Comparison of ENCODE assay signal across 1 cellular context in genomic region chr14:35161231-35161630, GRCh38.
TF ChIP-seq lines count a peak whose summit lies in the region.

No MANE protein-coding gene starts in this region.

TF ChIP-seq in endothelial cell of umbilical vein, 7 proteins besides CTCF, POLR2A, EP300 and RAD21:
- TF ChIP-seq POLR2AphosphoS5 (IDR thresholded peaks at IDR 0.05; ENCODE audit: insufficient read depth, low read depth, low read length) (no peak), JUN (IDR thresholded peaks at IDR 0.05; ENCODE audit: borderline replicate concordance, insufficient read depth, insufficient read length, low read depth) (no peak), MAX (IDR thresholded peaks at IDR 0.05; ENCODE audit: insufficient read depth, insufficient read length) (no peak), FOS (IDR thresholded peaks at IDR 0.05; ENCODE audit: borderline replicate concordance, insufficient read depth, low read length) (no peak), MYC (IDR thresholded peaks at IDR 0.05; ENCODE audit: low read depth, low read length) (no peak), GATA2 (IDR thresholded peaks at IDR 0.05; ENCODE audit: insufficient read depth, insufficient read length, low read depth, low read length) (no peak), EZH2 (IDR thresholded peaks at IDR 0.05; ENCODE audit: borderline replicate concordance, low read depth, low read length, severe bottlenecking) (no peak)
